Comparison of ENCODE assay signal across 10 cellular contexts in the genomic region with DNA sequence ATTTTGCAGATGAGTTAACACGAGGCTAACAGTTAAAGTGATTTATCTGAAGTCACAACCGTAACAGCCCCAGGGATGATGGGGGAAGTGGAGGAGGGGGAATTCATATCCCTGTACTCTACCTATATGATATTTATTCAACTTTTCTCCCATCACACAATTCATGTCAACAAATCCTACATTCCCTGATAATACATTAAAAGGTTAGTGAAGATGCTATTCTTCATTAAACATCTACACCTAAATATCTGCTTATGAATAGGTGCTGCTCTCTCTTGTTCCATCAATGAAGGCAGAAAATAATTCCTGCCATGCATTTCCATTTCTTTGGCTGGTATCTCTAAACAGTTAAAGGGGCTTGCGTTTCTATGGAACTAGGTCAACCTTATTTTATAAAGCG. TPM values are rescaled to one million over a fixed set of nuclear protein-coding genes. Genes with fewer than 3 reads are reported as not detected.
DNase-seq lines count a peak whose midpoint lies in the region; ATAC-seq and TF ChIP-seq lines count a peak whose summit lies in the region.
"Had no signal": no experiment of that assay in that cellular context is flagged by ENCODE, and none has a peak within 500 bp of the region (broad histone marks: within the 10 kb centered on the region; RNA-seq: fewer than 3 reads in every experiment).

No MANE protein-coding gene starts in this region.

- 42 to 48% methylated on average over 4 of the region's 4 CpGs for WGBS in heart right ventricle, 2 donors
- WGBS in endodermal cell (ENCODE audit: insufficient coverage in 1 of 2, insufficient read length in 1 of 2), 2 experiments: 71 to 73% methylated on average over 1 to 2 of the region's 4 CpGs
- 58 to 67% methylated on average over 4 of the region's 4 CpGs for WGBS in upper lobe of left lung, 2 donors

- peaks cover 45% of the 10 kb centered on the region for H3K36me3 Mint-ChIP-seq in endodermal cell (ENCODE audit: low read depth)

- H3K4me3 Mint-ChIP-seq in endodermal cell: no peak overlapping the region
- H3K4me3 Mint-ChIP-seq: activated B cell treated with CpG ODN at 0.5 μM for 24 hours had no signal

- no peaks in the 10 kb centered on the region for H3K27me3 Mint-ChIP-seq in endodermal cell (ENCODE audit: insufficient read depth)

- no peaks in the 10 kb centered on the region for H3K9me3 Mint-ChIP-seq in endodermal cell
- H3K9me3 Mint-ChIP-seq: activated B cell treated with CpG ODN at 0.5 μM for 24 hours had no signal

- H3K27ac ChIP-seq in heart right ventricle: peak overlapping the region; percentile 40 to 100 (median 86)
- H3K27ac ChIP-seq in endodermal cell (ENCODE audit: low read depth, low read length): no peak overlapping the region
- peak overlapping the region; percentile 70 for H3K27ac ChIP-seq in muscle layer of duodenum (ENCODE audit: low read length)
- H3K27ac ChIP-seq in upper lobe of left lung: peak overlapping the region in 3 of 4 donors; percentile 23 to 68 (median 46)

- H3K36me3 ChIP-seq in heart right ventricle (peaks cover 0 to 60% (median 34%) of the 10 kb centered on the region in 9 donors), endodermal cell (ENCODE audit: control insufficient read depth, insufficient read depth, low read length) (peaks cover 47% of the 10 kb centered on the region), muscle layer of duodenum (ENCODE audit: control insufficient read depth in 1 of 2, insufficient read depth in 2 of 2, low read length in 2 of 2) (peaks cover 36 to 52% of the 10 kb centered on the region in 2 donors), upper lobe of left lung (peaks cover 20 to 71% (median 29%) of the 10 kb centered on the region in 4 donors)

- TF ChIP-seq CTCF in heart right ventricle (IDR thresholded peaks at IDR 0.05): no peak
- TF ChIP-seq CTCF in endodermal cell (conservative IDR thresholded peaks at IDR 0.05): no peak
- TF ChIP-seq CTCF in upper lobe of left lung (IDR thresholded peaks at IDR 0.05): no peak

- ATAC-seq in heart right ventricle (no peak), Right ventricle myocardium inferior (no peak), upper lobe of left lung (ENCODE audit: low FRiP score in 2 of 2) (no peak), GM18517 (IDR thresholded peaks at IDR 0.05; ENCODE audit: unreplicated experiment) (no peak)

- TF ChIP-seq POLR2A in upper lobe of left lung (IDR thresholded peaks at IDR 0.05): no peak

- H3K4me3 ChIP-seq in heart right ventricle (peak overlapping the region in 4 of 10 donors; percentile 7 to 16 (median 8)), endodermal cell (ENCODE audit: low read length) (no peak overlapping the region), muscle layer of duodenum (ENCODE audit: low read depth in 1 of 2, low read length in 2 of 2) (peak overlapping the region in 1 of 2 donors; percentile 18), upper lobe of left lung (no peak overlapping the region)

- peaks cover 55% of the 10 kb centered on the region for H3K4me1 Mint-ChIP-seq in endodermal cell

- H3K27me3 ChIP-seq in heart right ventricle: no peaks in the 10 kb centered on the region
- no peaks in the 10 kb centered on the region for H3K27me3 ChIP-seq in endodermal cell (ENCODE audit: control insufficient read depth, insufficient read depth, low read length, poor library complexity, severe bottlenecking)
- no peaks in the 10 kb centered on the region for H3K27me3 ChIP-seq in muscle layer of duodenum (ENCODE audit: low read depth, low read length)
- H3K27me3 ChIP-seq in upper lobe of left lung: no peaks in the 10 kb centered on the region

- H3K27ac Mint-ChIP-seq in endodermal cell: peak overlapping the region; percentile 58
- H3K27ac Mint-ChIP-seq: activated B cell treated with CpG ODN at 0.5 μM for 24 hours had no signal

- TF ChIP-seq EP300 in upper lobe of left lung (IDR thresholded peaks at IDR 0.05): no peak

- DNase-seq in heart right ventricle (no peak), Right ventricle myocardium inferior (ENCODE audit: missing footprints) (no peak), endodermal cell (no peak), upper lobe of left lung (no peak), NCI-H2107 treated with DMSO at 0.1 percent for 48 hours (lab: John Stamatoyannopoulos, UW; ENCODE audit: unreplicated experiment) (no peak), DMS 273 treated with DMSO at 0.1 percent for 48 hours (lab: John Stamatoyannopoulos, UW) (no peak)
- DNase-seq: activated B cell treated with CpG ODN at 0.5 μM for 24 hours; activated T-cell treated with anti-CD3 and anti-CD28 coated beads, Interleukin-2, amount 50 U/mL, for 48 hours had no signal

- intact Hi-C loops in heart right ventricle (cut with DNase I) (loop anchor here in 1 of 10 donors (5.0 kb wide), 1 partner anchor 36 kb away; no protein-coding TSS in a partner anchor), Right ventricle myocardium inferior (cut with DNase I) (loop anchor here (5.0 kb wide), 1 partner anchor 1846 kb away; a partner anchor contains a TSS)

- H3K4me1 ChIP-seq in heart right ventricle (peaks cover 20 to 62% (median 57%) of the 10 kb centered on the region in 9 donors), endodermal cell (ENCODE audit: control insufficient read depth, insufficient read depth, low read length) (peaks cover 18% of the 10 kb centered on the region), muscle layer of duodenum (ENCODE audit: control insufficient read depth in 1 of 2, insufficient read depth in 2 of 2, low read length in 2 of 2) (peaks cover 18 to 23% of the 10 kb centered on the region in 2 donors), upper lobe of left lung (peaks cover 45 to 53% (median 51%) of the 10 kb centered on the region in 4 donors)

- H3K9ac ChIP-seq in endodermal cell (ENCODE audit: extremely low read depth, low read length, poor library complexity, severe bottlenecking): no peak overlapping the region

- H3K9me3 ChIP-seq in heart right ventricle: no peaks in the 10 kb centered on the region
- H3K9me3 ChIP-seq in endodermal cell (ENCODE audit: control insufficient read depth, low read length): no peaks in the 10 kb centered on the region
- no peaks in the 10 kb centered on the region for H3K9me3 ChIP-seq in muscle layer of duodenum (ENCODE audit: control insufficient read depth in 1 of 2, low read length in 2 of 2)
- H3K9me3 ChIP-seq in upper lobe of left lung: no peaks in the 10 kb centered on the region

RNA-seq across cellular contexts. Expression of a gene that starts 6.8 kb away (rescaled TPM):
- 1,000 to 10,000 TPM in 1 of 10 donors, 100 to 1,000 TPM in 9; 516 to 1,012 (median 632) TPM for total RNA-seq in heart right ventricle
- polyA plus RNA-seq in heart right ventricle: 1,000 to 10,000 TPM in 1 of 2 donors, 100 to 1,000 TPM in 1; 244 to 1,254 TPM
- total RNA-seq in Right ventricle myocardium inferior: 594 TPM
- total RNA-seq in endodermal cell: 100 to 1,000 TPM; 251 to 419 TPM
- 129 TPM for polyA plus RNA-seq in endodermal cell (2013, experiment 1 of 2)
- 123 TPM for polyA plus RNA-seq in endodermal cell (2013, experiment 2 of 2)
- total RNA-seq in upper lobe of left lung: 100 to 1,000 TPM; 216 to 360 (median 287) TPM

RNA-seq across cellular contexts. Expression of a gene that starts 42.4 kb away (rescaled TPM):
- total RNA-seq in heart right ventricle (1 to 10 TPM in 1 of 10 donors, under 1 TPM in 2, not detected in 7; 0.15 to 1.2 (median 0.15) TPM), Right ventricle myocardium inferior (not detected), endodermal cell (1 to 10 TPM; 3.3 to 4.5 TPM), upper lobe of left lung (10 to 100 TPM in 1 of 6 donors, 1 to 10 TPM in 4, under 1 TPM in 1; 0.30 to 21.9 (median 1.1) TPM)
- polyA plus RNA-seq in heart right ventricle: under 1 TPM in 1 of 2 donors, not detected in 1; 0.01 TPM
- polyA plus RNA-seq in endodermal cell (2013, experiment 1 of 2): 0.25 TPM
- 0.75 TPM for polyA plus RNA-seq in endodermal cell (2013, experiment 2 of 2)
- total RNA-seq: activated B cell treated with CpG ODN at 0.5 μM for 24 hours had no signal
